ENCODE assay signal across 26 cellular contexts in the genomic region with DNA sequence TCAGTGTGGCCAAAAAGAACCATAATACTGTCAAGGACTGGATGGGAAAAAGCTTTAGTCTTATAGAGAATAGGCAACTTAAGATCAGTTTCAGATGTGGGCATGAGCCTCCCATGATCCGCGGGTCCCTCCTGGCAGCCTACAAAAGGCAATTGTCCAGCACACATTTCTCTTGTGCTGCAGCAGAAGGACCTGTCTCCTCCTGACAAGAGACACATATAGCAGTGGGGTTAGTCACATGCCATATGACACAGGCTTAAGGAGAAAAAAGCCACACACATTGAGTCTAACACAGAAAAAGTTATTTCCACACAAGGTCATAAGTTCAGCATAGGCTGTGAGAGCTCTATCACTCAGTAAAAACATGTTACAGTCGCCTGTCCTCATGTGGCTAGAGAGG.
"Had no signal": no experiment of that assay in that cellular context is flagged by ENCODE, and none has a peak within 500 bp of the region (broad histone marks: within the 10 kb centered on the region; RNA-seq: fewer than 3 reads in every experiment).

No MANE protein-coding gene starts in this region.

- H3K9me3 Mint-ChIP-seq: nephron, type B pancreatic cell had no signal

- H3K9me3 ChIP-seq: esophagus squamous epithelium, left ventricle myocardium inferior, ovary, prostate gland, vagina had no signal

- H3K4me1 ChIP-seq: esophagus squamous epithelium, left ventricle myocardium inferior, prostate gland, vagina had no signal

- H3K27me3 Mint-ChIP-seq: activated CD4-positive, alpha-beta T cell treated with anti-CD3 and anti-CD28 coated beads for 36 hours; stimulated activated memory B cell treated with anti-CD40 and anti-IgM and Interleukin-4, amounts not matched to agents 10 μg/mL and 1 μg/mL and 100 μg/mL, for 72 hours; stimulated activated naive CD8-positive, alpha-beta T cell treated with anti-CD3 and anti-CD28 coated beads, Interleukin-15, amount 100 ng/mL, for 72 hours; type B pancreatic cell had no signal

- ATAC-seq: activated CD4-positive, alpha-beta T cell treated with anti-CD3 and anti-CD28 coated beads for 36 hours; activated naive CD4-positive, alpha-beta T cell treated with anti-CD3 and anti-CD28 coated beads, Interleukin-2, amount 50 U/mL, for 72 hours; activated T-cell treated with anti-CD3 and anti-CD28 coated beads, Interleukin-2, amount 50 U/mL, for 72 hours; mucosa of descending colon; sciatic nerve; stimulated activated memory B cell treated with anti-CD40 and anti-IgM and Interleukin-4, amounts not matched to agents 10 μg/mL and 1 μg/mL and 100 μg/mL, for 72 hours; stimulated activated naive CD8-positive, alpha-beta T cell treated with anti-CD3 and anti-CD28 coated beads, Interleukin-15, amount 100 ng/mL, for 72 hours had no signal

- H3K27ac Mint-ChIP-seq: activated CD4-positive, alpha-beta T cell treated with anti-CD3 and anti-CD28 coated beads for 36 hours; activated naive CD4-positive, alpha-beta T cell treated with anti-CD3 and anti-CD28 coated beads, Interleukin-2, amount 50 U/mL, for 72 hours; activated T-cell treated with anti-CD3 and anti-CD28 coated beads, Interleukin-2, amount 50 U/mL, for 72 hours; nephron; stimulated activated memory B cell treated with anti-CD40 and anti-IgM and Interleukin-4, amounts not matched to agents 10 μg/mL and 1 μg/mL and 100 μg/mL, for 72 hours; stimulated activated naive CD8-positive, alpha-beta T cell treated with anti-CD3 and anti-CD28 coated beads, Interleukin-15, amount 100 ng/mL, for 72 hours; type B pancreatic cell had no signal

- H3K4me3 Mint-ChIP-seq: activated CD4-positive, alpha-beta T cell treated with anti-CD3 and anti-CD28 coated beads for 36 hours; activated T-cell treated with anti-CD3 and anti-CD28 coated beads, Interleukin-2, amount 50 U/mL, for 72 hours; nephron; stimulated activated memory B cell treated with anti-CD40 and anti-IgM and Interleukin-4, amounts not matched to agents 10 μg/mL and 1 μg/mL and 100 μg/mL, for 72 hours; stimulated activated naive CD8-positive, alpha-beta T cell treated with anti-CD3 and anti-CD28 coated beads, Interleukin-15, amount 100 ng/mL, for 72 hours; type B pancreatic cell had no signal

- H3K4me3 ChIP-seq: esophagus squamous epithelium, left ventricle myocardium inferior, lung, mucosa of descending colon, ovary, prostate gland, skin epidermis, vagina had no signal

- H3K27ac ChIP-seq: epithelial cell of prostate, esophagus squamous epithelium, left ventricle myocardium inferior, ovary, prostate gland, skin epidermis, vagina had no signal

- H3K36me3 ChIP-seq: esophagus squamous epithelium, left ventricle myocardium inferior, ovary, prostate gland, vagina had no signal

- H3K4me1 Mint-ChIP-seq: activated CD4-positive, alpha-beta T cell treated with anti-CD3 and anti-CD28 coated beads for 36 hours; stimulated activated memory B cell treated with anti-CD40 and anti-IgM and Interleukin-4, amounts not matched to agents 10 μg/mL and 1 μg/mL and 100 μg/mL, for 72 hours; stimulated activated naive CD8-positive, alpha-beta T cell treated with anti-CD3 and anti-CD28 coated beads, Interleukin-15, amount 100 ng/mL, for 72 hours had no signal

- DNase-seq: activated CD4-positive, alpha-beta T cell treated with anti-CD3 and anti-CD28 coated beads for 36 hours; activated CD4-positive, CD25-positive, alpha-beta regulatory T cell; activated naive CD4-positive, alpha-beta T cell; activated T-cell treated with anti-CD3 and anti-CD28 coated beads for 4 hours; activated T-cell treated with anti-CD3 and anti-CD28 coated beads, Interleukin-2, amount 50 U/mL, for 72 hours; effector CD8-positive, alpha-beta T cell; esophagus squamous epithelium; left ventricle myocardium inferior; mucosa of descending colon; ovary; retina; stimulated activated CD4-positive, alpha-beta T cell treated with anti-CD3 and anti-CD28 coated beads, Interleukin-12 subunit alpha, Interleukin-12 subunit beta, amount 100 ng/mL, for 4 hours; stimulated activated CD4-positive, alpha-beta T cell treated with anti-CD3 and anti-CD28 coated beads, Interleukin-4, amount 100 ng/mL, for 4 hours; stimulated activated CD8-positive, alpha-beta memory T cell treated with anti-CD3 and anti-CD28 coated beads, Interleukin-4, amount 100 ng/mL, for 48 hours; stimulated activated naive CD8-positive, alpha-beta T cell treated with anti-CD3 and anti-CD28 coated beads, Interleukin-15, amount 100 ng/mL, for 72 hours; substantia nigra had no signal

- H3K27me3 ChIP-seq: esophagus squamous epithelium, ovary, vagina had no signal

- H3K36me3 Mint-ChIP-seq: activated naive CD4-positive, alpha-beta T cell treated with anti-CD3 and anti-CD28 coated beads, Interleukin-2, amount 50 U/mL, for 72 hours; stimulated activated memory B cell treated with anti-CD40 and anti-IgM and Interleukin-4, amounts not matched to agents 10 μg/mL and 1 μg/mL and 100 μg/mL, for 72 hours; type B pancreatic cell had no signal
